ENCODE assay signal across 8 cellular contexts in the genomic region with DNA sequence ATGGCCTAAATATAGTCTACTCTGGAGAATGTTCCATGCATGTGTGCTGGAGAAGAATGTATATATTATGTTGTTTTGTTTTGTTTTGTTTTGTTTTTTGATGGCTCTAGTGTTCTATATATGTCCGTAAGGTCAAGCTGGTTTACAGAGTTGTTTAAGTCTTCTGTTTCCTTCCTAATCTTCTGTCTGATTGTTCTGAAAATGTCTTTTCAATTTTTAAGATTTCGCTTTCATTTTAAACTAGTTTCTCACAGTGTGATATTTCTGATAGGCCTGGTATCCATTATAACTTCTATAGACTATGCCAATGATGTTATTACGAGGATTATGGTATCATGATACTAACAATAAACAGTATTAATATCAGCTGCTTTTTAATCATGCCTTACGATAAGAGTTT.
"Had no signal": no experiment of that assay in that cellular context is flagged by ENCODE, and none has a peak within 500 bp of the region (broad histone marks: within the 10 kb centered on the region; RNA-seq: fewer than 3 reads in every experiment).

No MANE protein-coding gene starts in this region.

- H3K4me2 ChIP-seq: GM23338 had no signal

- H3K36me3 ChIP-seq: HAP-1 had no signal

- H3K4me3 ChIP-seq: GM23338, HAP-1 had no signal

- DNase-seq: GOT3, H7, H9, HCEC 1CT, HFFc6 had no signal

- H2AFZ ChIP-seq: GM23338 had no signal

- ATAC-seq: GM23338, HCT116 had no signal

- H3K4me1 ChIP-seq: HAP-1 had no signal

- H3K9me3 ChIP-seq: HAP-1 had no signal
